ENCODE assay signal across 1 cellular context in genomic region chr20:38472513-38473352, GRCh38.
A peak's percentile ranks its signal among the peaks of the same experiment; 100 is the strongest.
TF ChIP-seq lines count a peak whose summit lies in the region.

TSS of gene RALGAPB (plus strand) at chr20:38472843. CDS start at chr20:38488433, 15,590 bp downstream.

TF ChIP-seq in GM12878, 131 proteins besides CTCF, POLR2A, EP300 and RAD21 (continued from another document):
- peak; percentile 27; the same call in 1 of the 2 replicates for TF ChIP-seq ZBTB11 (CRISPR knock-in tag; IDR thresholded peaks at IDR 0.05)
- TF ChIP-seq CHD2 (IDR thresholded peaks at IDR 0.05; ENCODE audit: borderline replicate concordance, low read depth, low read length) = peak; percentile 34; the same call in 1 of the 2 replicates
- 0 out of 2 replicates have a peak, but pooled peaks have one; percentile 18 for TF ChIP-seq SMARCA5 (IDR thresholded peaks at IDR 0.05)
- TF ChIP-seq HSF1 (IDR thresholded peaks at IDR 0.05; ENCODE audit: low read depth, low read length) = no peak
- TF ChIP-seq POLR2AphosphoS2 (IDR thresholded peaks at IDR 0.05; ENCODE audit: low read depth, low read length) = peak; percentile 92
- TF ChIP-seq EGR1 (IDR thresholded peaks at IDR 0.05; ENCODE audit: borderline replicate concordance in 1 of 2, low read depth in 2 of 2, low read length in 2 of 2) = peak in 1 of 2 experiments; percentile 39; a peak in 1 of 3 replicates
- peak; percentile 50; the same call in 1 of the 2 replicates for TF ChIP-seq TCF3 (IDR thresholded peaks at IDR 0.05; ENCODE audit: borderline replicate concordance, insufficient read depth, low read depth, low read length)
- no peak for TF ChIP-seq KAT2A (conservative IDR thresholded peaks at IDR 0.05; ENCODE audit: control insufficient read depth, low read depth, low read length)
- peak; percentile 65; the same call in 1 of the 2 replicates for TF ChIP-seq ATF7 (IDR thresholded peaks at IDR 0.05; ENCODE audit: low read depth)
- peak; percentile 88 for TF ChIP-seq GATAD2B (conservative IDR thresholded peaks at IDR 0.05; ENCODE audit: low read depth)
- TF ChIP-seq CHD4 (IDR thresholded peaks at IDR 0.05) = no peak
- TF ChIP-seq ATF3 (IDR thresholded peaks at IDR 0.05; ENCODE audit: borderline replicate concordance, extremely low read depth, low read depth, low read length) = no peak
